In genomic region chr1:160136926-160137200, GRCh38 we compare ENCODE assay signal across 19 cellular contexts. TPM values are rescaled to one million over a fixed set of nuclear protein-coding genes. Genes with fewer than 3 reads are reported as not detected.
DNase-seq lines count a peak whose midpoint lies in the region; ATAC-seq and TF ChIP-seq lines count a peak whose summit lies in the region.
"Had no signal": no experiment of that assay in that cellular context is flagged by ENCODE, and none has a peak within 500 bp of the region (broad histone marks: within the 10 kb centered on the region; RNA-seq: fewer than 3 reads in every experiment).

No MANE protein-coding gene starts in this region.

- CTCF ChIA-PET in CD8-positive, alpha-beta T cell (lab: Charles Lee): interaction anchor here (1.4 kb wide), 1 partner anchor 58 kb away, joined by 3 read pairs; no protein-coding TSS in a partner anchor

- POLR2A ChIA-PET in CD8-positive, alpha-beta T cell (lab: Charles Lee): no interaction called here

- H3K4me3 ChIP-seq in gastroesophageal sphincter (no peak overlapping the region), tibial artery (no peak overlapping the region)
- H3K4me3 ChIP-seq in CD8-positive, alpha-beta T cell (ENCODE audit: low read depth, low read length): no peak overlapping the region
- H3K4me3 ChIP-seq: SJSA1 had no signal

- TF ChIP-seq EP300 in gastroesophageal sphincter (IDR thresholded peaks at IDR 0.05): no peak

- intact Hi-C loops in tibial artery (cut with DNase I; ENCODE audit: low total_unique reads): no loop called here
- intact Hi-C loops in CD8-positive, alpha-beta T cell (cut with DNase I, micrococcal nuclease): no loop called here

- H3K27me3 ChIP-seq in gastroesophageal sphincter (no peaks in the 10 kb centered on the region), tibial artery (no peaks in the 10 kb centered on the region)
- no peaks in the 10 kb centered on the region for H3K27me3 ChIP-seq in CD8-positive, alpha-beta T cell (ENCODE audit: insufficient read depth, low read length)
- H3K27me3 ChIP-seq: SJSA1 had no signal

- 91% methylated on average over 4 of the region's 5 CpGs; no CpG with 5 or more reads in 1 of the 2 donors for WGBS in gastroesophageal sphincter (ENCODE audit: low coverage in 1 of 2), 2 donors

- H3K27ac Mint-ChIP-seq in brain (peak overlapping the region in 4 of 5 experiments; percentile 55 to 75 (median 59)), progenitor cell of endocrine pancreas (peak overlapping the region; percentile 43)
- H3K27ac Mint-ChIP-seq in CD8-positive, alpha-beta T cell: no peak overlapping the region
- H3K27ac Mint-ChIP-seq: CD4-positive, CD25-positive, alpha-beta regulatory T cell had no signal

- H3K9me3 ChIP-seq in gastroesophageal sphincter (no peaks in the 10 kb centered on the region), tibial artery (no peaks in the 10 kb centered on the region)
- no peaks in the 10 kb centered on the region for H3K9me3 ChIP-seq in CD8-positive, alpha-beta T cell (ENCODE audit: low read length)
- H3K9me3 ChIP-seq: SJSA1 had no signal

- peaks cover 11% of the 10 kb centered on the region for H3K36me3 Mint-ChIP-seq in brain
- H3K36me3 Mint-ChIP-seq in progenitor cell of endocrine pancreas (ENCODE audit: insufficient read depth): no peaks in the 10 kb centered on the region
- no peaks in the 10 kb centered on the region for H3K36me3 Mint-ChIP-seq in CD8-positive, alpha-beta T cell
- H3K36me3 Mint-ChIP-seq: CD4-positive, CD25-positive, alpha-beta regulatory T cell had no signal

- DNase-seq in progenitor cell of endocrine pancreas (ENCODE audit: low spot score, unreplicated experiment) (no peak), tibial artery (no peak), mucosa of gallbladder (ENCODE audit: low spot score) (no peak)
- DNase-seq in CD8-positive, alpha-beta T cell: no peak
- DNase-seq: CD4-positive, CD25-positive, alpha-beta regulatory T cell; DND-41; Karpas-422; NCI-H1105 treated with DMSO at 0.1 percent for 48 hours; NCI-H2029 treated with DMSO at 0.1 percent for 48 hours; NCI-H526; OCI-M1 had no signal

- H3K4me3 Mint-ChIP-seq in brain (no peak overlapping the region), progenitor cell of endocrine pancreas (ENCODE audit: low read depth) (no peak overlapping the region)
- H3K4me3 Mint-ChIP-seq in CD8-positive, alpha-beta T cell: no peak overlapping the region
- H3K4me3 Mint-ChIP-seq: CD4-positive, CD25-positive, alpha-beta regulatory T cell had no signal

- H3K4me1 ChIP-seq in gastroesophageal sphincter: peaks cover 0 to 42% (median 3%) of the 10 kb centered on the region in 3 donors
- H3K4me1 ChIP-seq in tibial artery: peaks cover 0 to 16% (median 5%) of the 10 kb centered on the region in 4 donors
- H3K4me1 ChIP-seq in CD8-positive, alpha-beta T cell (ENCODE audit: insufficient read depth, low read length): no peaks in the 10 kb centered on the region
- H3K4me1 ChIP-seq: SJSA1 had no signal

- H3K27ac ChIP-seq in gastroesophageal sphincter (peak overlapping the region; percentile 62 to 88 (median 84)), tibial artery (peak overlapping the region; percentile 21 to 38)
- no peak overlapping the region for H3K27ac ChIP-seq in CD8-positive, alpha-beta T cell (ENCODE audit: low read depth, low read length)
- H3K27ac ChIP-seq: SJSA1 had no signal

- no peak for TF ChIP-seq CTCF in brain (conservative IDR thresholded peaks at IDR 0.05)
- TF ChIP-seq CTCF in gastroesophageal sphincter (IDR thresholded peaks at IDR 0.05): no peak
- no peak for TF ChIP-seq CTCF in progenitor cell of endocrine pancreas (IDR thresholded peaks at IDR 0.05; ENCODE audit: unreplicated experiment)
- TF ChIP-seq CTCF in tibial artery (IDR thresholded peaks at IDR 0.05): no peak
- no peak for TF ChIP-seq CTCF in CD8-positive, alpha-beta T cell (IDR thresholded peaks at IDR 0.05)

- H3K36me3 ChIP-seq in gastroesophageal sphincter (peaks cover 0 to 89% of the 10 kb centered on the region in 2 donors), tibial artery (peaks cover 46 to 66% (median 50%) of the 10 kb centered on the region in 3 donors)
- H3K36me3 ChIP-seq in CD8-positive, alpha-beta T cell (ENCODE audit: insufficient read depth, low read length): no peaks in the 10 kb centered on the region
- H3K36me3 ChIP-seq: SJSA1 had no signal

- H3K27me3 Mint-ChIP-seq in brain (peaks cover 4% of the 10 kb centered on the region), progenitor cell of endocrine pancreas (peaks cover 23% of the 10 kb centered on the region)
- H3K27me3 Mint-ChIP-seq in CD8-positive, alpha-beta T cell (ENCODE audit: low read depth): peaks cover 11% of the 10 kb centered on the region

- H3K4me1 Mint-ChIP-seq in brain: no peaks in the 10 kb centered on the region
- no peaks in the 10 kb centered on the region for H3K4me1 Mint-ChIP-seq in progenitor cell of endocrine pancreas (ENCODE audit: low read depth)
- no peaks in the 10 kb centered on the region for H3K4me1 Mint-ChIP-seq in CD8-positive, alpha-beta T cell (ENCODE audit: low read depth)
- H3K4me1 Mint-ChIP-seq: CD4-positive, CD25-positive, alpha-beta regulatory T cell had no signal

- H3K9me3 Mint-ChIP-seq in brain (peaks cover 0 to 3% (median 0%) of the 10 kb centered on the region in 5 experiments), progenitor cell of endocrine pancreas (ENCODE audit: low read depth) (no peaks in the 10 kb centered on the region)
- H3K9me3 Mint-ChIP-seq in CD8-positive, alpha-beta T cell: no peaks in the 10 kb centered on the region

- no peak for ATAC-seq in gastroesophageal sphincter
- ATAC-seq in HG03565 (IDR thresholded peaks at IDR 0.05; ENCODE audit: unreplicated experiment): no peak
- no peak for ATAC-seq in CD8-positive, alpha-beta T cell

- TF ChIP-seq POLR2A in gastroesophageal sphincter (IDR thresholded peaks at IDR 0.05): no peak

RNA-seq across cellular contexts. Expression of gene ATP1A4, which starts 14.5 kb away (rescaled TPM):
- polyA plus RNA-seq in brain (ENCODE audit: insufficient read depth, low read depth, low replicate concordance): not detected
- under 1 TPM in 1 of 4 donors, not detected in 3; 0.47 TPM for total RNA-seq in gastroesophageal sphincter
- not detected in 2 replicates for total RNA-seq in progenitor cell of endocrine pancreas
- total RNA-seq in CD8-positive, alpha-beta T cell: not detected
- total RNA-seq in mucosa of gallbladder: 0.43 TPM
- total RNA-seq: A673; CD4-positive, CD25-positive, alpha-beta regulatory T cell; G401; M059J; SJSA1 had no signal
- polyA plus RNA-seq: BJ; CD4-positive, CD25-positive, alpha-beta regulatory T cell had no signal

RNA-seq across cellular contexts. Expression of gene ATP1A2, which starts 21.3 kb away (rescaled TPM):
- polyA plus RNA-seq in brain (ENCODE audit: insufficient read depth, low read depth, low replicate concordance): 216 TPM
- total RNA-seq in gastroesophageal sphincter (100 to 1,000 TPM; 100 to 348 (median 142) TPM), progenitor cell of endocrine pancreas (0.11 TPM in 1 of 2 replicates, not detected in the other), mucosa of gallbladder (18.6 TPM)
- not detected for total RNA-seq in CD8-positive, alpha-beta T cell
- total RNA-seq: A673; CD4-positive, CD25-positive, alpha-beta regulatory T cell; G401; M059J had no signal
- polyA plus RNA-seq: CD4-positive, CD25-positive, alpha-beta regulatory T cell had no signal

RNA-seq across cellular contexts. Expression of gene IGSF8, which starts 38.4 kb away (rescaled TPM):
- polyA plus RNA-seq in brain (ENCODE audit: insufficient read depth, low read depth, low replicate concordance): 111 TPM
- 10 to 100 TPM; 17.1 to 23.0 (median 19.4) TPM for total RNA-seq in gastroesophageal sphincter
- total RNA-seq in progenitor cell of endocrine pancreas: 39.4 and 40.0 TPM in 2 replicates
- 10 to 100 TPM; 35.5 to 39.3 TPM for total RNA-seq in CD8-positive, alpha-beta T cell
- 81.7 TPM for total RNA-seq in mucosa of gallbladder

RNA-seq across cellular contexts. Expression of gene CASQ1, which starts 53.5 kb away (rescaled TPM):
- polyA plus RNA-seq in brain (ENCODE audit: insufficient read depth, low read depth, low replicate concordance): 4.6 TPM
- total RNA-seq in gastroesophageal sphincter (1 to 10 TPM; 1.3 to 8.8 (median 2.2) TPM), progenitor cell of endocrine pancreas (not detected in 2 replicates), mucosa of gallbladder (0.37 TPM)
- not detected for total RNA-seq in CD8-positive, alpha-beta T cell
- total RNA-seq: A673; CD4-positive, CD25-positive, alpha-beta regulatory T cell; M059J; SJSA1 had no signal
- polyA plus RNA-seq: CD4-positive, CD25-positive, alpha-beta regulatory T cell had no signal

RNA-seq across cellular contexts. Expression of gene KCNJ9, which starts 55.5 kb away (rescaled TPM):
- polyA plus RNA-seq in brain (ENCODE audit: insufficient read depth, low read depth, low replicate concordance): 19.0 TPM
- total RNA-seq in gastroesophageal sphincter: not detected
- total RNA-seq in progenitor cell of endocrine pancreas: not detected in 2 replicates
- total RNA-seq in CD8-positive, alpha-beta T cell: not detected
- not detected for total RNA-seq in mucosa of gallbladder
- total RNA-seq: A673; CD4-positive, CD25-positive, alpha-beta regulatory T cell; G401; M059J; SJSA1 had no signal
- polyA plus RNA-seq: BJ had no signal

Comparison
In these comparisons a context has a peak if more than half of its experiments do, and no peak if none do; other contexts are left out.
1. RNA of gene ATP1A2, which starts 21.3 kb away (total RNA-seq): 100 to 348 TPM in gastroesophageal sphincter and 18.6 TPM in mucosa of gallbladder (single experiment); 0.11 TPM in progenitor cell of endocrine pancreas and not detected in CD8-positive, alpha-beta T cell; every median in the first group is over 10 times any median in the second.